Comparison of ENCODE assay signal across 8 cellular contexts in the genomic region with DNA sequence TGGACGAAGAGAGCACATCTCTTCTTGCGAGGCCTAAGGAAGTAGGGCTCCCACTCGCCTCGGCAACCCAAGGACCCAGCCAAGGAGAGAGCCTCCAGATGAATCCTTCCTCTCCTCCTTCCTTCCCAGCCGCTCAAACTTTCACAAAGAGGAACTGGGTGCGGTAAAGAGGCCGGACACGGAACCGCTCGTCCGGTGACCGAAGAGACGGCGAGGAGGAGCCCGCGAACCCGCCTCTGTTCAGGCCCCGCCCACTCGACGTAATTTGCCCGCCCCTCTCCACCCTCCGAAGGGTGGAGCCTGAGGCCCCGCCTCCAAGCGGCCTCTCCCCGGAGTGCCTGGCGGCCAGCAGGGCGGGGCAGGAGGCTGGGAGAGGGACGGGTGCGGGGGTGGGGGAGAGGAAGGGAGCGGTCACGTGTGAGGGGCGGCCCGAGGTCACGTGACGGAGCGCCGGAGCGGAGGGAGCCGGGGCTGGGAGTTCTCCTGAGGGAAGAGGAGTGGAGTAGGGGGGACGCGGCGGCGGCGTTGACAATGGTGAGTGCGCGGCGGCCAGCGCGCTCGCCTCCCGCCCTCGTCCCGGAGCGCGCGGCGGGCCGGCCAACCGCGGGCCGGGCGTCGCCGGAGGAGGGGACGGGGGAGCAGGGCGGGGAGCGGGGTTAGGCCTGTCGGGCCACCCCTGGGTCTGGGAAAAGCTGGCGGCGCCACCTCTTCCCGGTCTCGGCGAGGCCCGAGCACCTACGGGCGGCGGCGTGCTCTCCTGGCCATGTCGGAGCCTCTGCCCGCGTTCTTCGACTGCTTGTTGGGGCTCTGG. TPM values are rescaled to one million over a fixed set of nuclear protein-coding genes. Genes with fewer than 3 reads are reported as not detected.
A peak's percentile ranks its signal among the peaks of the same experiment; 100 is the strongest.
DNase-seq lines count a peak whose midpoint lies in the region; ATAC-seq and TF ChIP-seq lines count a peak whose summit lies in the region.

A gene (plus strand): TSS at position 432 of the 811 bp plus-strand sequence. CDS start 100 bp downstream, at position 532.

- TF ChIP-seq CTCF in ascending aorta (IDR thresholded peaks at IDR 0.05) (peak in 1 of 3 experiments; percentile 37), vagina (IDR thresholded peaks at IDR 0.05) (peak in 2 of 3 experiments; percentile 3 to 8)

- peak within 1 kb of the TSS; percentile 98 to 99 for H3K27ac ChIP-seq in ascending aorta
- peak within 1 kb of the TSS; percentile 96 for H3K27ac ChIP-seq in right cardiac atrium (ENCODE audit: low read length)
- peak within 1 kb of the TSS; percentile 96 for H3K27ac ChIP-seq in vagina

- intact Hi-C loops in ascending aorta (cut with DNase I): loop anchor here (1.0 to 5.0 kb wide), 8 partner anchors 35 to 402 kb away; a partner anchor contains a TSS
- intact Hi-C loops in right cardiac atrium (cut with DNase I): no loop called here
- intact Hi-C loops in vagina (cut with DNase I): no loop called here

- H3K4me1 ChIP-seq in ascending aorta (peaks cover 0 to 17% of the 10 kb centered on the region in 2 donors), right cardiac atrium (ENCODE audit: control insufficient read depth, insufficient read depth, low read length) (no peaks in the 10 kb centered on the region), vagina (peaks cover 23% of the 10 kb centered on the region)

- no peaks in the 10 kb centered on the region for H3K9me3 Mint-ChIP-seq in T-helper 2 cell treated with Interferon-gamma antibody and Interleukin-4, amounts not matched to agents 5 μg/mL and 100 μg/mL, for 36 hours

- TF ChIP-seq POLR2A in GM18505 (IDR thresholded peaks at IDR 0.05; ENCODE audit: borderline replicate concordance, extremely low read depth, insufficient read depth, insufficient read length): peak; percentile 76
- TF ChIP-seq POLR2A in vagina (IDR thresholded peaks at IDR 0.05): peak; percentile 37 to 94

- peak within 1 kb of the TSS; percentile 92 for H3K27ac Mint-ChIP-seq in T-helper 2 cell treated with Interferon-gamma antibody and Interleukin-4, amounts not matched to agents 5 μg/mL and 100 μg/mL, for 36 hours

- H3K4me3 ChIP-seq in ascending aorta: peak within 1 kb of the TSS; percentile 92 to 96
- H3K4me3 ChIP-seq in right cardiac atrium (ENCODE audit: low read length): peak within 1 kb of the TSS; percentile 92
- peak within 1 kb of the TSS; percentile 65 to 97 for H3K4me3 ChIP-seq in vagina

- peaks cover 16% of the 10 kb centered on the region for H3K4me1 Mint-ChIP-seq in T-helper 2 cell treated with Interferon-gamma antibody and Interleukin-4, amounts not matched to agents 5 μg/mL and 100 μg/mL, for 36 hours (ENCODE audit: low read depth)

- DNase-seq in NCI-H1930 (lab: John Stamatoyannopoulos, UW): peak; percentile 89
- peak; percentile 98 for DNase-seq in T-helper 2 cell treated with Interferon-gamma antibody and Interleukin-4, amounts not matched to agents 5 μg/mL and 100 μg/mL, for 36 hours (ENCODE audit: low spot score)
- DNase-seq in ascending aorta (ENCODE audit: low spot score in 2 of 2): peak; percentile 96 to 99
- peak; percentile 99 to 100 (median 99) for DNase-seq in right cardiac atrium
- DNase-seq in putamen (ENCODE audit: low spot score): peak; percentile 100
- peak; percentile 99 for DNase-seq in vagina (ENCODE audit: extremely low spot score in 2 of 2)

- H3K9me3 ChIP-seq in ascending aorta (no peaks in the 10 kb centered on the region), right cardiac atrium (ENCODE audit: control insufficient read depth, low read length) (no peaks in the 10 kb centered on the region), vagina (no peaks in the 10 kb centered on the region)

- H3K36me3 ChIP-seq in ascending aorta (no peaks in the 10 kb centered on the region), vagina (no peaks in the 10 kb centered on the region)

- H3K27me3 Mint-ChIP-seq in T-helper 2 cell treated with Interferon-gamma antibody and Interleukin-4, amounts not matched to agents 5 μg/mL and 100 μg/mL, for 36 hours (ENCODE audit: low read depth): peaks cover 5% of the 10 kb centered on the region

- WGBS in right cardiac atrium: under 1% methylated on average over 82 of the region's 82 CpGs

- ATAC-seq in GM18505 (IDR thresholded peaks at IDR 0.05; ENCODE audit: unreplicated experiment) (peak; percentile 83), HG02973 (IDR thresholded peaks at IDR 0.05; ENCODE audit: unreplicated experiment) (peak; percentile 85), right cardiac atrium (peak; percentile 99)

- H3K36me3 Mint-ChIP-seq in T-helper 2 cell treated with Interferon-gamma antibody and Interleukin-4, amounts not matched to agents 5 μg/mL and 100 μg/mL, for 36 hours (ENCODE audit: low read depth): no peaks in the 10 kb centered on the region

- H3K27me3 ChIP-seq in ascending aorta (no peaks in the 10 kb centered on the region), right cardiac atrium (ENCODE audit: control insufficient read depth, insufficient read depth) (no peaks in the 10 kb centered on the region), vagina (no peaks in the 10 kb centered on the region)

- H3K4me3 Mint-ChIP-seq in T-helper 2 cell treated with Interferon-gamma antibody and Interleukin-4, amounts not matched to agents 5 μg/mL and 100 μg/mL, for 36 hours: peak within 1 kb of the TSS; percentile 91

RNA-seq across cellular contexts. Expression of the gene that starts here (rescaled TPM):
- 26.0 TPM for total RNA-seq in ascending aorta
- 10 to 100 TPM; 29.6 to 40.8 (median 38.7) TPM for total RNA-seq in right cardiac atrium
- 19.7 TPM for polyA plus RNA-seq in right cardiac atrium
- 33.6 TPM for total RNA-seq in vagina

Comparison
In these comparisons a context has a peak if more than half of its experiments do, and no peak if none do; other contexts are left out.
1. Peak in every context shown above with its lines: DNase-seq, ATAC-seq, H3K4me3 ChIP-seq and H3K27ac ChIP-seq.